In the genomic region with DNA sequence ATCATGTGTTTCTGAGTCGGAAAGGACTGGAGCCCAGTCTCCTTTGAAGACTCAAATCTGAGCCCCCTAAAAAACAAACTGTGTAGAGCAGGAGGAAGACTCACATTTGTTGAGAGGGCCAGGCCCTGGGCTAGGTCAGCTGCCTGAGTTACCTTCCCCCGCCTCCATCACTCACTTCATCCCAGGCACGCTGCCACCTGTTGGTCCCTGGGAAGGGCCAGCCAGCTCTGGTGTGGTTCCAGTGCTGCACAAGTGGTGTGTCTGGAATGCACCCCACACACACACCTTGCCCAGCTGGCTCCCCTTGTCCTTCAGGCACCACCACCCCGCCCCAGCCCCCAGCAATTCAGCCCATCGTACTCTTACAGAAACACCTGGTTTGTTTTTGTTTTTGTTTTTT, we compare ENCODE assay signal across 1 cellular context.
TF ChIP-seq lines count a peak whose summit lies in the region.

No MANE protein-coding gene starts in this region.

TF ChIP-seq in GM23338, 12 proteins besides CTCF, POLR2A, EP300 and RAD21:
- TF ChIP-seq, protein P1, sequence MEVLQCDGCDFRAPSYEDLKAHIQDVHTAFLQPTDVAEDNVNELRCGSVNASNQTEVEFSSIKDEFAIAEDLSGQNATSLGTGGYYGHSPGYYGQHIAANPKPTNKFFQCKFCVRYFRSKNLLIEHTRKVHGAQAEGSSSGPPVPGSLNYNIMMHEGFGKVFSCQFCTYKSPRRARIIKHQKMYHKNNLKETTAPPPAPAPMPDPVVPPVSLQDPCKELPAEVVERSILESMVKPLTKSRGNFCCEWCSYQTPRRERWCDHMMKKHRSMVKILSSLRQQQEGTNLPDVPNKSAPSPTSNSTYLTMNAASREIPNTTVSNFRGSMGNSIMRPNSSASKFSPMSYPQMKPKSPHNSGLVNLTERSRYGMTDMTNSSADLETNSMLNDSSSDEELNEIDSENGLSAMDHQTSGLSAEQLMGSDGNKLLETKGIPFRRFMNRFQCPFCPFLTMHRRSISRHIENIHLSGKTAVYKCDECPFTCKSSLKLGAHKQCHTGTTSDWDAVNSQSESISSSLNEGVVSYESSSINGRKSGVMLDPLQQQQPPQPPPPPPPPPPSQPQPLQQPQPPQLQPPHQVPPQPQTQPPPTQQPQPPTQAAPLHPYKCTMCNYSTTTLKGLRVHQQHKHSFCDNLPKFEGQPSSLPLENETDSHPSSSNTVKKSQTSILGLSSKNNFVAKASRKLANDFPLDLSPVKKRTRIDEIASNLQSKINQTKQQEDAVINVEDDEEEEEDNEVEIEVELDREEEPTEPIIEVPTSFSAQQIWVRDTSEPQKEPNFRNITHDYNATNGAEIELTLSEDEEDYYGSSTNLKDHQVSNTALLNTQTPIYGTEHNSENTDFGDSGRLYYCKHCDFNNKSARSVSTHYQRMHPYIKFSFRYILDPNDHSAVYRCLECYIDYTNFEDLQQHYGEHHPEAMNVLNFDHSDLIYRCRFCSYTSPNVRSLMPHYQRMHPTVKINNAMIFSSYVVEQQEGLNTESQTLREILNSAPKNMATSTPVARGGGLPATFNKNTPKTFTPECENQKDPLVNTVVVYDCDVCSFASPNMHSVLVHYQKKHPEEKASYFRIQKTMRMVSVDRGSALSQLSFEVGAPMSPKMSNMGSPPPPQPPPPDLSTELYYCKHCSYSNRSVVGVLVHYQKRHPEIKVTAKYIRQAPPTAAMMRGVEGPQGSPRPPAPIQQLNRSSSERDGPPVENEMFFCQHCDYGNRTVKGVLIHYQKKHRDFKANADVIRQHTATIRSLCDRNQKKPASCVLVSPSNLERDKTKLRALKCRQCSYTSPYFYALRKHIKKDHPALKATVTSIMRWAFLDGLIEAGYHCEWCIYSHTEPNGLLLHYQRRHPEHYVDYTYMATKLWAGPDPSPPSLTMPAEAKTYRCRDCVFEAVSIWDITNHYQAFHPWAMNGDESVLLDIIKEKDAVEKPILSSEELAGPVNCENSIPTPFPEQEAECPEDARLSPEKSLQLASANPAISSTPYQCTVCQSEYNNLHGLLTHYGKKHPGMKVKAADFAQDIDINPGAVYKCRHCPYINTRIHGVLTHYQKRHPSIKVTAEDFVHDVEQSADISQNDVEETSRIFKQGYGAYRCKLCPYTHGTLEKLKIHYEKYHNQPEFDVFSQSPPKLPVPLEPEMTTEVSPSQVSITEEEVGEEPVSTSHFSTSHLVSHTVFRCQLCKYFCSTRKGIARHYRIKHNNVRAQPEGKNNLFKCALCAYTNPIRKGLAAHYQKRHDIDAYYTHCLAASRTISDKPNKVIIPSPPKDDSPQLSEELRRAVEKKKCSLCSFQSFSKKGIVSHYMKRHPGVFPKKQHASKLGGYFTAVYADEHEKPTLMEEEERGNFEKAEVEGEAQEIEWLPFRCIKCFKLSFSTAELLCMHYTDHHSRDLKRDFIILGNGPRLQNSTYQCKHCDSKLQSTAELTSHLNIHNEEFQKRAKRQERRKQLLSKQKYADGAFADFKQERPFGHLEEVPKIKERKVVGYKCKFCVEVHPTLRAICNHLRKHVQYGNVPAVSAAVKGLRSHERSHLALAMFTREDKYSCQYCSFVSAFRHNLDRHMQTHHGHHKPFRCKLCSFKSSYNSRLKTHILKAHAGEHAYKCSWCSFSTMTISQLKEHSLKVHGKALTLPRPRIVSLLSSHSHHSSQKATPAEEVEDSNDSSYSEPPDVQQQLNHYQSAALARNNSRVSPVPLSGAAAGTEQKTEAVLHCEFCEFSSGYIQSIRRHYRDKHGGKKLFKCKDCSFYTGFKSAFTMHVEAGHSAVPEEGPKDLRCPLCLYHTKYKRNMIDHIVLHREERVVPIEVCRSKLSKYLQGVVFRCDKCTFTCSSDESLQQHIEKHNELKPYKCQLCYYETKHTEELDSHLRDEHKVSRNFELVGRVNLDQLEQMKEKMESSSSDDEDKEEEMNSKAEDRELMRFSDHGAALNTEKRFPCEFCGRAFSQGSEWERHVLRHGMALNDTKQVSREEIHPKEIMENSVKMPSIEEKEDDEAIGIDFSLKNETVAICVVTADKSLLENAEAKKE (CRISPR knock-in tag; IDR thresholded peaks at IDR 0.05), result no peak
